ENCODE assay signal across 1 cellular context in the genomic region with DNA sequence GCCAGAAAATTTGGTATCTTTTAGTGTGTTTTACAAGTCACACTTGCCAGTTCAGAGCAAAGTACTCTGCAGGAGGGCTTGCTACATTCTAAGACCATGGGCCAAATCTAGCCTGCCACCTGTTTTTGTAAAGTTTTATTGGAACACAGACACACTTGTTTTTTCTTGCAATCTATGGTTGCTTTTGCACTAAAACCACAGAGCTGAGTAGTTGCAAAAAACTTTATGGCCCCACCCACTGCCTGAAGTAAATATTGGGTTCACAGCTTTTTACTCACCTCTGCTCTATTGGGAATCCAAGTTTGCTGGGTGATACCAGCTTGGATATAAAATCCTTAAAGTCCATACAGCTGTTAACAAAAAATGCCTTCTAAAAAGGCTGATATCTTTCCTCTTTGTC.
TF ChIP-seq lines count a peak whose summit lies in the region.

No MANE protein-coding gene starts in this region.

TF ChIP-seq in endothelial cell of umbilical vein, 7 proteins besides CTCF, POLR2A, EP300 and RAD21 (continued from another document):
- TF ChIP-seq MYC (IDR thresholded peaks at IDR 0.05; ENCODE audit: low read depth, low read length) (no peak), FOS (IDR thresholded peaks at IDR 0.05; ENCODE audit: borderline replicate concordance, insufficient read depth, low read length) (no peak), POLR2AphosphoS5 (IDR thresholded peaks at IDR 0.05; ENCODE audit: insufficient read depth, low read depth, low read length) (no peak), JUN (IDR thresholded peaks at IDR 0.05; ENCODE audit: borderline replicate concordance, insufficient read depth, insufficient read length, low read depth) (no peak)
- TF ChIP-seq, protein P1, sequence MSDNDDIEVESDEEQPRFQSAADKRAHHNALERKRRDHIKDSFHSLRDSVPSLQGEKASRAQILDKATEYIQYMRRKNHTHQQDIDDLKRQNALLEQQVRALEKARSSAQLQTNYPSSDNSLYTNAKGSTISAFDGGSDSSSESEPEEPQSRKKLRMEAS (IDR thresholded peaks at IDR 0.05; ENCODE audit: insufficient read depth, insufficient read length): no peak
TF ChIP-seq in endothelial cell of umbilical vein: peak in this region for 0.
